16 cellular contexts compared by ENCODE assay signal in genomic region chr20:32446301-32447100, GRCh38.
DNase-seq lines count a peak whose midpoint lies in the region; ATAC-seq and TF ChIP-seq lines count a peak whose summit lies in the region.
"Had no signal": no experiment of that assay in that cellular context is flagged by ENCODE, and none has a peak within 500 bp of the region (broad histone marks: within the 10 kb centered on the region; RNA-seq: fewer than 3 reads in every experiment).

No MANE protein-coding gene starts in this region.

- H2AFZ ChIP-seq in GM23338: no peak overlapping the region

- H3K9me3 Mint-ChIP-seq in GM23338: no peaks in the 10 kb centered on the region
- no peaks in the 10 kb centered on the region for H3K9me3 Mint-ChIP-seq in effector memory CD8-positive, alpha-beta T cell
- no peaks in the 10 kb centered on the region for H3K9me3 Mint-ChIP-seq in nephron

- H3F3A ChIP-seq in GM23338 (replicated peaks; ENCODE audit: low read depth): peaks cover 5% of the 10 kb centered on the region

- DNase-seq in GM23338 (ENCODE audit: low spot score) (no peak), nucleus accumbens (lab: John Stamatoyannopoulos, UW) (no peak), DMS 273 treated with DMSO at 0.1 percent for 48 hours (lab: John Stamatoyannopoulos, UW) (no peak), HuH-7 (ENCODE audit: low spot score) (no peak)
- DNase-seq in effector memory CD8-positive, alpha-beta T cell: no peak
- DNase-seq: activated CD4-positive, alpha-beta T cell treated with anti-CD3 and anti-CD28 coated beads for 1 hour; GF-D8; NCI-H1930; NK-92 treated with Interleukin-12 subunit alpha and Interleukin-12 subunit beta, amount 100 ng/mL, for 24 hours; occipital lobe; stimulated activated naive CD4-positive, alpha-beta T cell had no signal

- H3K4me1 Mint-ChIP-seq in GM23338: peaks cover 22% of the 10 kb centered on the region
- H3K4me1 Mint-ChIP-seq in effector memory CD8-positive, alpha-beta T cell (ENCODE audit: low read depth in 2 of 2): peaks cover 16 to 41% of the 10 kb centered on the region in 2 donors
- H3K4me1 Mint-ChIP-seq in nephron: peaks cover 26% of the 10 kb centered on the region

- H3K36me3 ChIP-seq in BLaER1 (peaks cover 88% of the 10 kb centered on the region), GM23338 (ENCODE audit: insufficient read depth) (peaks cover 9% of the 10 kb centered on the region; the same call in 1 of the 2 replicates)

- H3K4me3 ChIP-seq in BLaER1 (peak overlapping the region; percentile 10; the same call in 1 of the 2 replicates), GM23338 (no peak overlapping the region)
- H3K4me3 ChIP-seq: SK-N-MC had no signal

- peaks cover 97% of the 10 kb centered on the region for H3K4me1 ChIP-seq in BLaER1
- H3K4me1 ChIP-seq in GM23338 (ENCODE audit: insufficient read depth): peaks cover 21% of the 10 kb centered on the region

- H4K20me1 ChIP-seq in BLaER1: peaks cover 100% of the 10 kb centered on the region
- H4K20me1 ChIP-seq in GM23338 (replicated peaks; ENCODE audit: insufficient read depth): peaks cover 35% of the 10 kb centered on the region

- H3K27me3 Mint-ChIP-seq in GM23338 (ENCODE audit: insufficient read depth, low read depth, poor library complexity) (peaks cover 3% of the 10 kb centered on the region), nephron (ENCODE audit: low read depth) (no peaks in the 10 kb centered on the region)
- no peaks in the 10 kb centered on the region for H3K27me3 Mint-ChIP-seq in effector memory CD8-positive, alpha-beta T cell

- H3K4me3 Mint-ChIP-seq in GM23338 (no peak overlapping the region), nephron (no peak overlapping the region)
- H3K4me3 Mint-ChIP-seq in effector memory CD8-positive, alpha-beta T cell: no peak overlapping the region

- H3K36me3 Mint-ChIP-seq in GM23338 (ENCODE audit: low read depth): peaks cover 21% of the 10 kb centered on the region
- peaks cover 50% of the 10 kb centered on the region for H3K36me3 Mint-ChIP-seq in effector memory CD8-positive, alpha-beta T cell (ENCODE audit: insufficient read depth)
- H3K36me3 Mint-ChIP-seq in nephron (ENCODE audit: low read depth): peaks cover 69% of the 10 kb centered on the region

- TF ChIP-seq CTCF in GM23338 (conservative IDR thresholded peaks at IDR 0.05; ENCODE audit: low read depth in 2 of 2): no peak
- TF ChIP-seq CTCF in nephron (IDR thresholded peaks at IDR 0.05; ENCODE audit: unreplicated experiment in 3 of 3): no peak

- no peaks in the 10 kb centered on the region for H3K9me3 ChIP-seq in BLaER1

- peak overlapping the region; percentile 43; the same call in 1 of the 2 replicates for H3K9ac ChIP-seq in BLaER1

- H3K27ac Mint-ChIP-seq in GM23338 (no peak overlapping the region), nephron (peak overlapping the region; percentile 57 to 76 (median 72))
- H3K27ac Mint-ChIP-seq in effector memory CD8-positive, alpha-beta T cell: peak overlapping the region; percentile 63 to 91

- ATAC-seq in GM23338 (no peak), GM21529 (IDR thresholded peaks at IDR 0.05; ENCODE audit: unreplicated experiment) (no peak)
- no peak for ATAC-seq in effector memory CD8-positive, alpha-beta T cell (replicated peaks)

- no peaks in the 10 kb centered on the region for H3K79me2 ChIP-seq in GM23338 (replicated peaks; ENCODE audit: insufficient read depth)

- H3K4me2 ChIP-seq in BLaER1: peak overlapping the region; percentile 91
- H3K4me2 ChIP-seq in GM23338: no peak overlapping the region

- H3K9me2 ChIP-seq in GM23338 (ENCODE audit: insufficient read depth): no peaks in the 10 kb centered on the region

- no peaks in the 10 kb centered on the region for H3K27me3 ChIP-seq in BLaER1
- no peaks in the 10 kb centered on the region for H3K27me3 ChIP-seq in GM23338 (ENCODE audit: insufficient read depth)

- H3K27ac ChIP-seq in BLaER1 (peak overlapping the region; percentile 64), GM23338 (ENCODE audit: low read depth) (peak overlapping the region; percentile 53; the same call in 1 of the 2 replicates)
- H3K27ac ChIP-seq: C4-2B, SK-N-MC had no signal

TF ChIP-seq in GM23338, 12 proteins besides CTCF, POLR2A, EP300 and RAD21 (continues in another document):
- TF ChIP-seq EZH2 (IDR thresholded peaks at IDR 0.05; ENCODE audit: low read depth, unreplicated experiment) (no peak), REST (IDR thresholded peaks at IDR 0.05; ENCODE audit: unreplicated experiment) (no peak), EZH2phosphoT487 (IDR thresholded peaks at IDR 0.05; ENCODE audit: unreplicated experiment) (no peak), STAT1 (IDR thresholded peaks at IDR 0.05; ENCODE audit: unreplicated experiment) (no peak), JUNB (IDR thresholded peaks at IDR 0.05; ENCODE audit: unreplicated experiment) (no peak), POLR2AphosphoS5 (IDR thresholded peaks at IDR 0.05; ENCODE audit: low read depth) (no peak), ZNF331 (CRISPR knock-in tag; IDR thresholded peaks at IDR 0.05; ENCODE audit: low read depth) (no peak), NANOG (IDR thresholded peaks at IDR 0.05; ENCODE audit: borderline replicate concordance) (no peak)
